1 cellular context compared by ENCODE assay signal in the genomic region with DNA sequence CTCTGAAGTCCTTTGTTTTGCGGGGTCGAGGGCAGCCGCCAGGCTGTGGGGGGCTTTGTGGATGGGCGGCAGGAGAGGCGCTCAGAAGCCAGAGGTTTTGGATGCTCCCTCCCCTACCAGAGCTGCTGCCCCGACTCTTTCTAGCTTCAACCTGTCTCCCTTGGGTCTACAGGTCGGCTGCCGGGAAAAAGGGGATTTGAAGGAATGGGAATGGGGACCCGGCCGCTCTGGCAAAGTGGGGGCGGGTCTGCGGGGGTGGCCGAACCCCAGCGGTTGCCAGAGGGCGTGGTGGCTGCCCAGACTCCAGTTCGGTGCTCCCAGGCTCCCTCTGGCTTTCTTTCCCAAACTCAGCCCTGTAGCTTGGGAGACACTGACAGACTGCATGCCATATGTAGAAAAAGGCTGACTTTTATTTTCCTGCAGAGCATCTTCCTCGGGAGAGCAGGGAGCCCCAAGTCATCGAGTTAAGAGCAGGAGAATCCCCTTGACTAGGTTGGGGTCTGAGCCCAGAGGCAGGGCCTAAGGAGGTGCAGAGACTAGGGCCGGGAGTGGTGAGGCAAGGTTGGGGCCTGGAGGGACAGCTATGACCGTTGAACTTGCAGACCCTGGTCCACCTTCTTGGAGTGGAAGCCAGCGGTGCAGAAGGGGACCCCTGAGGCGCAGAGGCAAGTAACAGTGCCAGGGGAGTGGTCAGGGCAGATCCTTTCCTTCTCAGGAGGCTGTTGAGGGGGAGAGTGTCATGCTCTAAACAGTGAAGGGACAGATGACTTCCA.
TF ChIP-seq lines count a peak whose summit lies in the region.

No MANE protein-coding gene starts in this region.

TF ChIP-seq in HepG2, 621 proteins besides CTCF, POLR2A, EP300 and RAD21 (continued from another document and continues in another):
- TF ChIP-seq, protein P1, sequence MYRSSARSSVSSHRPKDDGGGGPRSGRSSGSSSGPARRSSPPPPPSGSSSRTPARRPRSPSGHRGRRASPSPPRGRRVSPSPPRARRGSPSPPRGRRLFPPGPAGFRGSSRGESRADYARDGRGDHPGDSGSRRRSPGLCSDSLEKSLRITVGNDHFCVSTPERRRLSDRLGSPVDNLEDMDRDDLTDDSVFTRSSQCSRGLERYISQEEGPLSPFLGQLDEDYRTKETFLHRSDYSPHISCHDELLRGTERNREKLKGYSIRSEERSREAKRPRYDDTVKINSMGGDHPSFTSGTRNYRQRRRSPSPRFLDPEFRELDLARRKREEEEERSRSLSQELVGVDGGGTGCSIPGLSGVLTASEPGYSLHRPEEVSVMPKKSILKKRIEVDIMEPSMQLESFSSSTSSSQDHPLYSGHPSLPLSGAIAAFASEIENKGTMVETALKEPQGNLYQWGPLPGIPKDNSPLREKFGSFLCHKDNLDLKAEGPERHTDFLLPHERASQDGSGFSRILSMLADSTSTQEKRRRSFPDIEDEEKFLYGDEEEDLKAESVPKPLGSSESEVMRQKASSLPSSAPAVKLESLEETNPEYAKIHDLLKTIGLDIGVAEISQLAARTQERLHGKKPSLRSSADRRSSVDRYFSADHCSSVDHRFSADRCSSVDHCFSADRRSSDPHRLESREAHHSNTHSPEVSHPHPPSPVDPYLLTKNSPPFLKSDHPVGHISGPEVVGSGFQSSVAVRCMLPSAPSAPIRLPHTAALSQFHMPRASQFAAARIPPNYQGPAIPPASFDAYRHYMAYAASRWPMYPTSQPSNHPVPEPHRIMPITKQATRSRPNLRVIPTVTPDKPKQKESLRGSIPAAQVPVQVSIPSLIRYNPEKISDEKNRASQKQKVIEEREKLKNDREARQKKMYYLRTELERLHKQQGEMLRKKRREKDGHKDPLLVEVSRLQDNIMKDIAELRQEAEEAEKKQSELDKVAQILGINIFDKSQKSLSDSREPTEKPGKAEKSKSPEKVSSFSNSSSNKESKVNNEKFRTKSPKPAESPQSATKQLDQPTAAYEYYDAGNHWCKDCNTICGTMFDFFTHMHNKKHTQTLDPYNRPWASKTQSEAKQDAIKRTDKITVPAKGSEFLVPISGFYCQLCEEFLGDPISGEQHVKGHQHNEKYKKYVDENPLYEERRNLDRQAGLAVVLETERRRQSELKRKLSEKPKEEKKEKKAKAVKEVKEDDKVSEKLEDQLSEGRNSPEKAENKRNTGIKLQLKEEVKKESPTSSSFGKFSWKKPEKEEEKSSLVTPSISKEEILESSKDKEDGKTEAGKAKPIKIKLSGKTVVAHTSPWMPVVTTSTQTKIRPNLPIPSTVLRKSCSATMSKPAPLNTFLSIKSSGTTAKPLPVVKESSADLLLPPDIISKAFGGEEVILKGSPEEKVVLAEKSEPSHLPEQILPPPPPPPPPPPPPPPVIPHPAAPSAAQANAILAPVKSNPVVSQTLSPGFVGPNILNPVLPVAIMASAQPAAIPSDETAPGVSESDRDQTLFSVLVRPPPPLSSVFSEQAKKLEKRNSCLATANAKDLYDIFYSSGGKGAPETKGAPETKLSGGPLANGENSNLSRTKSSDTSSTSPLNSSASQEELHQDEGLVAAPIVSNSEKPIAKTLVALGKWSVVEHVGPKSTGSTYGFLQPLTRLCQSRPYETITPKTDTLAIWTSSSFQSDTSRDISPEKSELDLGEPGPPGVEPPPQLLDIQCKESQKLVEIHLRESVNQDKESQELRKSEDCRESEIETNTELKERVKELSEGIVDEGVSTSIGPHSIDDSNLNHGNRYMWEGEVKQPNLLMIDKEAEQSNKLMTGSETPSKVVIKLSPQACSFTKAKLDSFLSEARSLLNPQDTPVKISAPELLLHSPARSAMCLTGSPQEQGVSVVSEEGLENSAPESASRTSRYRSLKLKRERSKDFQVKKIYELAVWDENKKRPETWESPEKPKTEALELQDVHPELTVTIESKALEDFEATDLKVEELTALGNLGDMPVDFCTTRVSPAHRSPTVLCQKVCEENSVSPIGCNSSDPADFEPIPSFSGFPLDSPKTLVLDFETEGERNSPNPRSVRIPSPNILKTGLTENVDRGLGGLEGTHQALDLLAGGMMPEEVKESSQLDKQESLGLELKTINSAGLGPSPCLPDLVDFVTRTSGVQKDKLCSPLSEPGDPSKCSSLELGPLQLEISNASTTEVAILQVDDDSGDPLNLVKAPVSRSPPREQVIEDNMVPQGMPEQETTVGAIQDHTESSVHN (CRISPR knock-in tag; IDR thresholded peaks at IDR 0.05): no peak
- TF ChIP-seq MXI1 (IDR thresholded peaks at IDR 0.05; ENCODE audit: borderline replicate concordance, low read depth, low read length): no peak
- 0 out of 2 replicates have a peak, but pooled peaks have one; percentile 4 for TF ChIP-seq ZNF350 (CRISPR knock-in tag; IDR thresholded peaks at IDR 0.05; ENCODE audit: borderline replicate concordance, low read depth)
- TF ChIP-seq, protein P2, sequence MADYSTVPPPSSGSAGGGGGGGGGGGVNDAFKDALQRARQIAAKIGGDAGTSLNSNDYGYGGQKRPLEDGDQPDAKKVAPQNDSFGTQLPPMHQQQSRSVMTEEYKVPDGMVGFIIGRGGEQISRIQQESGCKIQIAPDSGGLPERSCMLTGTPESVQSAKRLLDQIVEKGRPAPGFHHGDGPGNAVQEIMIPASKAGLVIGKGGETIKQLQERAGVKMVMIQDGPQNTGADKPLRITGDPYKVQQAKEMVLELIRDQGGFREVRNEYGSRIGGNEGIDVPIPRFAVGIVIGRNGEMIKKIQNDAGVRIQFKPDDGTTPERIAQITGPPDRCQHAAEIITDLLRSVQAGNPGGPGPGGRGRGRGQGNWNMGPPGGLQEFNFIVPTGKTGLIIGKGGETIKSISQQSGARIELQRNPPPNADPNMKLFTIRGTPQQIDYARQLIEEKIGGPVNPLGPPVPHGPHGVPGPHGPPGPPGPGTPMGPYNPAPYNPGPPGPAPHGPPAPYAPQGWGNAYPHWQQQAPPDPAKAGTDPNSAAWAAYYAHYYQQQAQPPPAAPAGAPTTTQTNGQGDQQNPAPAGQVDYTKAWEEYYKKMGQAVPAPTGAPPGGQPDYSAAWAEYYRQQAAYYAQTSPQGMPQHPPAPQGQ (CRISPR knock-in tag; IDR thresholded peaks at IDR 0.05; ENCODE audit: borderline replicate concordance): no peak
- TF ChIP-seq, protein P3, sequence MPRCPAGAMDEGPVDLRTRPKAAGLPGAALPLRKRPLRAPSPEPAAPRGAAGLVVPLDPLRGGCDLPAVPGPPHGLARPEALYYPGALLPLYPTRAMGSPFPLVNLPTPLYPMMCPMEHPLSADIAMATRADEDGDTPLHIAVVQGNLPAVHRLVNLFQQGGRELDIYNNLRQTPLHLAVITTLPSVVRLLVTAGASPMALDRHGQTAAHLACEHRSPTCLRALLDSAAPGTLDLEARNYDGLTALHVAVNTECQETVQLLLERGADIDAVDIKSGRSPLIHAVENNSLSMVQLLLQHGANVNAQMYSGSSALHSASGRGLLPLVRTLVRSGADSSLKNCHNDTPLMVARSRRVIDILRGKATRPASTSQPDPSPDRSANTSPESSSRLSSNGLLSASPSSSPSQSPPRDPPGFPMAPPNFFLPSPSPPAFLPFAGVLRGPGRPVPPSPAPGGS (CRISPR knock-in tag; IDR thresholded peaks at IDR 0.05): no peak
- no peak for TF ChIP-seq TCF12 (IDR thresholded peaks at IDR 0.05)
- no peak for TF ChIP-seq TCF12 (CRISPR knock-in tag; IDR thresholded peaks at IDR 0.05)
- TF ChIP-seq, protein P4, sequence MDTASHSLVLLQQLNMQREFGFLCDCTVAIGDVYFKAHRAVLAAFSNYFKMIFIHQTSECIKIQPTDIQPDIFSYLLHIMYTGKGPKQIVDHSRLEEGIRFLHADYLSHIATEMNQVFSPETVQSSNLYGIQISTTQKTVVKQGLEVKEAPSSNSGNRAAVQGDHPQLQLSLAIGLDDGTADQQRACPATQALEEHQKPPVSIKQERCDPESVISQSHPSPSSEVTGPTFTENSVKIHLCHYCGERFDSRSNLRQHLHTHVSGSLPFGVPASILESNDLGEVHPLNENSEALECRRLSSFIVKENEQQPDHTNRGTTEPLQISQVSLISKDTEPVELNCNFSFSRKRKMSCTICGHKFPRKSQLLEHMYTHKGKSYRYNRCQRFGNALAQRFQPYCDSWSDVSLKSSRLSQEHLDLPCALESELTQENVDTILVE (CRISPR knock-in tag; IDR thresholded peaks at IDR 0.05): no peak
- TF ChIP-seq RARA (CRISPR knock-in tag; IDR thresholded peaks at IDR 0.05): no peak
- TF ChIP-seq KLF9 (CRISPR knock-in tag; IDR thresholded peaks at IDR 0.05; ENCODE audit: low read depth): 0 out of 2 replicates have a peak, but pooled peaks have one; percentile 6
- no peak for TF ChIP-seq XBP1 (CRISPR knock-in tag; IDR thresholded peaks at IDR 0.05)
- peak; percentile 8 for TF ChIP-seq SAP130 (CRISPR knock-in tag; IDR thresholded peaks at IDR 0.05; ENCODE audit: low read depth)
- TF ChIP-seq, protein P5, sequence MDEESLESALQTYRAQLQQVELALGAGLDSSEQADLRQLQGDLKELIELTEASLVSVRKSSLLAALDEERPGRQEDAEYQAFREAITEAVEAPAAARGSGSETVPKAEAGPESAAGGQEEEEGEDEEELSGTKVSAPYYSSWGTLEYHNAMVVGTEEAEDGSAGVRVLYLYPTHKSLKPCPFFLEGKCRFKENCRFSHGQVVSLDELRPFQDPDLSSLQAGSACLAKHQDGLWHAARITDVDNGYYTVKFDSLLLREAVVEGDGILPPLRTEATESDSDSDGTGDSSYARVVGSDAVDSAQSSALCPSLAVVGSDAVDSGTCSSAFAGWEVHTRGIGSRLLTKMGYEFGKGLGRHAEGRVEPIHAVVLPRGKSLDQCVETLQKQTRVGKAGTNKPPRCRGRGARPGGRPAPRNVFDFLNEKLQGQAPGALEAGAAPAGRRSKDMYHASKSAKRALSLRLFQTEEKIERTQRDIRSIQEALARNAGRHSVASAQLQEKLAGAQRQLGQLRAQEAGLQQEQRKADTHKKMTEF (CRISPR knock-in tag; IDR thresholded peaks at IDR 0.05): 0 out of 2 replicates have a peak, but pooled peaks have one; percentile 17
- no peak for TF ChIP-seq CENPT (CRISPR knock-in tag; IDR thresholded peaks at IDR 0.05; ENCODE audit: low read depth)
- TF ChIP-seq NRL (CRISPR knock-in tag; IDR thresholded peaks at IDR 0.05; ENCODE audit: borderline replicate concordance): peak; percentile 56; the same call in 1 of the 2 replicates
- TF ChIP-seq ZNF138 (CRISPR knock-in tag; IDR thresholded peaks at IDR 0.05; ENCODE audit: low read depth): no peak
- TF ChIP-seq PTBP1 (IDR thresholded peaks at IDR 0.05; ENCODE audit: low read depth, low read length, poor library complexity, severe bottlenecking): peak; percentile 59
- TF ChIP-seq NKX3-1 (CRISPR knock-in tag; IDR thresholded peaks at IDR 0.05): peak; percentile 78; the same call in 1 of the 2 replicates
- TF ChIP-seq, protein P6, sequence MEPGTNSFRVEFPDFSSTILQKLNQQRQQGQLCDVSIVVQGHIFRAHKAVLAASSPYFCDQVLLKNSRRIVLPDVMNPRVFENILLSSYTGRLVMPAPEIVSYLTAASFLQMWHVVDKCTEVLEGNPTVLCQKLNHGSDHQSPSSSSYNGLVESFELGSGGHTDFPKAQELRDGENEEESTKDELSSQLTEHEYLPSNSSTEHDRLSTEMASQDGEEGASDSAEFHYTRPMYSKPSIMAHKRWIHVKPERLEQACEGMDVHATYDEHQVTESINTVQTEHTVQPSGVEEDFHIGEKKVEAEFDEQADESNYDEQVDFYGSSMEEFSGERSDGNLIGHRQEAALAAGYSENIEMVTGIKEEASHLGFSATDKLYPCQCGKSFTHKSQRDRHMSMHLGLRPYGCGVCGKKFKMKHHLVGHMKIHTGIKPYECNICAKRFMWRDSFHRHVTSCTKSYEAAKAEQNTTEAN (CRISPR knock-in tag; conservative IDR thresholded peaks at IDR 0.05): 0 out of 2 replicates have a peak, but pooled peaks have one; percentile 20
- no peak for TF ChIP-seq RFX3 (CRISPR knock-in tag; IDR thresholded peaks at IDR 0.05)
- no peak for TF ChIP-seq FOXC1 (CRISPR knock-in tag; IDR thresholded peaks at IDR 0.05; ENCODE audit: borderline replicate concordance)
- no peak for TF ChIP-seq RAD51 (IDR thresholded peaks at IDR 0.05; ENCODE audit: borderline replicate concordance)
- peak; percentile 52; the same call in 1 of the 2 replicates for TF ChIP-seq HOXD1 (CRISPR knock-in tag; IDR thresholded peaks at IDR 0.05)
- 0 out of 2 replicates have a peak, but pooled peaks have one; percentile 3 for TF ChIP-seq MTA1 (CRISPR knock-in tag; IDR thresholded peaks at IDR 0.05; ENCODE audit: borderline replicate concordance)
- no peak for TF ChIP-seq KLF13 (CRISPR knock-in tag; IDR thresholded peaks at IDR 0.05)
- TF ChIP-seq SPEN (CRISPR knock-in tag; IDR thresholded peaks at IDR 0.05; ENCODE audit: low read depth): no peak
- TF ChIP-seq, protein P7, sequence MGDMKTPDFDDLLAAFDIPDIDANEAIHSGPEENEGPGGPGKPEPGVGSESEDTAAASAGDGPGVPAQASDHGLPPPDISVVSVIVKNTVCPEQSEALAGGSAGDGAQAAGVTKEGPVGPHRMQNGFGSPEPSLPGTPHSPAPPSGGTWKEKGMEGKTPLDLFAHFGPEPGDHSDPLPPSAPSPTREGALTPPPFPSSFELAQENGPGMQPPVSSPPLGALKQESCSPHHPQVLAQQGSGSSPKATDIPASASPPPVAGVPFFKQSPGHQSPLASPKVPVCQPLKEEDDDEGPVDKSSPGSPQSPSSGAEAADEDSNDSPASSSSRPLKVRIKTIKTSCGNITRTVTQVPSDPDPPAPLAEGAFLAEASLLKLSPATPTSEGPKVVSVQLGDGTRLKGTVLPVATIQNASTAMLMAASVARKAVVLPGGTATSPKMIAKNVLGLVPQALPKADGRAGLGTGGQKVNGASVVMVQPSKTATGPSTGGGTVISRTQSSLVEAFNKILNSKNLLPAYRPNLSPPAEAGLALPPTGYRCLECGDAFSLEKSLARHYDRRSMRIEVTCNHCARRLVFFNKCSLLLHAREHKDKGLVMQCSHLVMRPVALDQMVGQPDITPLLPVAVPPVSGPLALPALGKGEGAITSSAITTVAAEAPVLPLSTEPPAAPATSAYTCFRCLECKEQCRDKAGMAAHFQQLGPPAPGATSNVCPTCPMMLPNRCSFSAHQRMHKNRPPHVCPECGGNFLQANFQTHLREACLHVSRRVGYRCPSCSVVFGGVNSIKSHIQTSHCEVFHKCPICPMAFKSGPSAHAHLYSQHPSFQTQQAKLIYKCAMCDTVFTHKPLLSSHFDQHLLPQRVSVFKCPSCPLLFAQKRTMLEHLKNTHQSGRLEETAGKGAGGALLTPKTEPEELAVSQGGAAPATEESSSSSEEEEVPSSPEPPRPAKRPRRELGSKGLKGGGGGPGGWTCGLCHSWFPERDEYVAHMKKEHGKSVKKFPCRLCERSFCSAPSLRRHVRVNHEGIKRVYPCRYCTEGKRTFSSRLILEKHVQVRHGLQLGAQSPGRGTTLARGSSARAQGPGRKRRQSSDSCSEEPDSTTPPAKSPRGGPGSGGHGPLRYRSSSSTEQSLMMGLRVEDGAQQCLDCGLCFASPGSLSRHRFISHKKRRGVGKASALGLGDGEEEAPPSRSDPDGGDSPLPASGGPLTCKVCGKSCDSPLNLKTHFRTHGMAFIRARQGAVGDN (CRISPR knock-in tag; IDR thresholded peaks at IDR 0.05): peak; percentile 24
